1 cellular context compared by ENCODE assay signal in genomic region chr21:42840411-42841155, GRCh38.
TF ChIP-seq lines count a peak whose summit lies in the region.

No MANE protein-coding gene starts in this region.

TF ChIP-seq in HepG2, 621 proteins besides CTCF, POLR2A, EP300 and RAD21:
- TF ChIP-seq RAD51 (IDR thresholded peaks at IDR 0.05; ENCODE audit: borderline replicate concordance) (peak; percentile 27; the same call in 1 of the 2 replicates), MXD1 (CRISPR knock-in tag; IDR thresholded peaks at IDR 0.05) (no peak), NCOA1 (CRISPR knock-in tag; IDR thresholded peaks at IDR 0.05) (no peak), ZNF407 (CRISPR knock-in tag; IDR thresholded peaks at IDR 0.05; ENCODE audit: not compliant biosample characterization) (no peak), TAF1 (CRISPR knock-in tag; IDR thresholded peaks at IDR 0.05) (no peak), FOXK2 (IDR thresholded peaks at IDR 0.05) (0 out of 2 replicates have a peak, but pooled peaks have one; percentile 6), NFATC3 (CRISPR knock-in tag; IDR thresholded peaks at IDR 0.05) (no peak), FOXP1 (IDR thresholded peaks at IDR 0.05) (0 out of 2 replicates have a peak, but pooled peaks have one; percentile 8), FOXP1 (CRISPR knock-in tag; IDR thresholded peaks at IDR 0.05) (no peak), MNT (IDR thresholded peaks at IDR 0.05) (0 out of 2 replicates have a peak, but pooled peaks have one; percentile 19)
TF ChIP-seq in HepG2: peak in this region for 4.
